Comparison of ENCODE assay signal across 13 cellular contexts in the genomic region with DNA sequence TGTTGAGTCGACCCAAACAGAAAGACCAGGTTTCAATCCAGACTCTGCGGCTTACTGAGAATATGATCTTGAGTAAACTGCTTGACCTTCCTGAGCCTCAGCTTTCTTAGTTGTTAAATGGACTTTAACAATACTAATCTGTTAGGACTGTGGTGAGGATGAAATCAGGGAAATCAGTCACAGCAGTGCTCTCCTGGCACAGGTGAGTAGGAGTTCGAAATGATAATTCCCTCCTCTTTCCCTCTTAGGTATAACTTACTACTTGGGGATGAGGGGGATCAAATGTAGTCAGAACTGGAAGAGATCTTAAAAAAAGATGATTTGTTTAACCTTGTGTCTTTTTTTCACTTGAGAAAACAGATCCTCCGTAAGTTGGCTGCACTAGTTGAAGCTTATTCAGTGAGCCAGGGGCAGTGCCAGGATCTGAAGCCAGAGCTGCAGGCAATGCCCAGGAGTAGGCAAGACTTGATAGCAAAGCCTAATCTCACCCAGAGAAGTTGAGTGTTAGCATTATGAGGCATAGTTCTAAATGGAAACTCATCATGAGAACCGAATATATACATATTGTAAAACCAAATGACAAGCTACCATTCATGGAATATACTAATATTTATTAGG. TPM values are rescaled to one million over a fixed set of nuclear protein-coding genes. Genes with fewer than 3 reads are reported as not detected.
A peak's percentile ranks its signal among the peaks of the same experiment; 100 is the strongest.
DNase-seq lines count a peak whose midpoint lies in the region; ATAC-seq, FAIRE-seq and TF ChIP-seq lines count a peak whose summit lies in the region.
"Had no signal": no experiment of that assay in that cellular context is flagged by ENCODE, and none has a peak within 500 bp of the region (broad histone marks: within the 10 kb centered on the region; RNA-seq: fewer than 3 reads in every experiment).

No MANE protein-coding gene starts in this region.

- ATAC-seq in HepG2 (no peak), GM21526 (IDR thresholded peaks at IDR 0.05; ENCODE audit: low FRiP score, unreplicated experiment) (no peak)
- ATAC-seq: activated T-cell treated with anti-CD3 and anti-CD28 coated beads, Interleukin-2, amount 50 U/mL, for 72 hours had no signal

- no peak for TF ChIP-seq EP300 in HepG2 (IDR thresholded peaks at IDR 0.05; ENCODE audit: low read depth in 2 of 2, low read length in 2 of 2)
- no peak for TF ChIP-seq EP300 in HepG2 (CRISPR knock-in tag; IDR thresholded peaks at IDR 0.05; ENCODE audit: borderline replicate concordance)

- H3K9me2 ChIP-seq in GM23248 (ENCODE audit: insufficient read depth): no peaks in the 10 kb centered on the region

- BruUV-seq in HepG2 (replicated peaks; lab: Mats Ljungman, UMichigan): TSS peak; percentile 33

- H3K27me3 ChIP-seq in GM23248 (replicated peaks; ENCODE audit: insufficient read depth): no peaks in the 10 kb centered on the region
- H3K27me3 ChIP-seq in dorsolateral prefrontal cortex: no peaks in the 10 kb centered on the region
- no peaks in the 10 kb centered on the region; a peak in 1 of 5 replicates for H3K27me3 ChIP-seq in HepG2 (ENCODE audit: control insufficient read depth in 1 of 2, insufficient read depth in 2 of 2, low read length in 2 of 2)
- H3K27me3 ChIP-seq in smooth muscle cell (ENCODE audit: low read depth): no peaks in the 10 kb centered on the region

- intact Hi-C loops in dorsolateral prefrontal cortex (cut with DNase I): loop anchor here in 1 of 2 donors (10.0 kb wide), 2 partner anchors 110 to 160 kb away; no protein-coding TSS in a partner anchor
- intact Hi-C loops in HepG2 (cut with micrococcal nuclease; ENCODE audit: unreplicated experiment): no loop called here

- no peak for TF ChIP-seq RAD21 in HepG2 (CRISPR knock-in tag; IDR thresholded peaks at IDR 0.05)

- CTCF ChIA-PET in HepG2 (lab: Yijun Ruan, JAX; ENCODE audit: low intra/inter-chr PET ratio, low total read pairs): no interaction called here

- no peak for FAIRE-seq in HepG2 (lab: Jason Lieb, UNC)

- H3K36me3 ChIP-seq in GM23248 (ENCODE audit: low read depth) (peaks cover 6% of the 10 kb centered on the region; the same call in 1 of the 2 replicates), HepG2 (replicated peaks in 1 of 2; ENCODE audit: control insufficient read depth in 1 of 2, insufficient read depth in 2 of 2, low read length in 2 of 2) (no peaks in the 10 kb centered on the region), smooth muscle cell (ENCODE audit: low read depth) (no peaks in the 10 kb centered on the region)

- H3F3A ChIP-seq in GM23248 (ENCODE audit: insufficient read depth) (peaks cover 36% of the 10 kb centered on the region), smooth muscle cell (ENCODE audit: low read depth) (no peaks in the 10 kb centered on the region)

- 53 to 55% methylated on average over 5 of the region's 5 CpGs for WGBS in GM23248 (ENCODE audit: low coverage in 1 of 2, low lambda C conversion rate in 2 of 2, missing lambda C conversion rate in 2 of 2), 2 experiments
- 78% methylated on average over 5 of the region's 5 CpGs for WGBS in HepG2 (ENCODE audit: low lambda C conversion rate)
- 87% methylated on average over 5 of the region's 5 CpGs for WGBS in smooth muscle cell (ENCODE audit: low lambda C conversion rate)

- no peak overlapping the region for H3K27ac ChIP-seq in GM23248
- peak overlapping the region in 56 of 59 donors; percentile 4 to 99 (median 98) for H3K27ac ChIP-seq in dorsolateral prefrontal cortex
- no peak overlapping the region for H3K27ac ChIP-seq in HepG2 (ENCODE audit: extremely low read length, insufficient read depth, low read length)
- peak overlapping the region; percentile 98 for H3K27ac ChIP-seq in smooth muscle cell (ENCODE audit: low read depth)
- H3K27ac ChIP-seq: VCaP had no signal

- H3K9me3 ChIP-seq in GM23248 (ENCODE audit: low read depth) (no peaks in the 10 kb centered on the region), HepG2 (ENCODE audit: low read length) (no peaks in the 10 kb centered on the region), smooth muscle cell (replicated peaks; ENCODE audit: low read depth) (no peaks in the 10 kb centered on the region)

- H3K4me3 ChIP-seq in GM23248 (peak overlapping the region; percentile 83), dorsolateral prefrontal cortex (peak overlapping the region in 57 of 59 donors; percentile 62 to 96 (median 89)), HepG2 (replicated peaks in 1 of 3; ENCODE audit: insufficient read depth in 1 of 3, low read depth in 2 of 3, low read length in 3 of 3) (peak overlapping the region; percentile 79 to 84 (median 82)), smooth muscle cell (peak overlapping the region; percentile 75)

- H3K4me1 ChIP-seq in GM23248 (ENCODE audit: insufficient read depth): peaks cover 40% of the 10 kb centered on the region
- peaks cover 63% of the 10 kb centered on the region for H3K4me1 ChIP-seq in HepG2 (ENCODE audit: insufficient read depth, low read length)
- peaks cover 6% of the 10 kb centered on the region for H3K4me1 ChIP-seq in smooth muscle cell (ENCODE audit: low read depth)

- H4K20me1 ChIP-seq in GM23248 (ENCODE audit: insufficient read depth): no peaks in the 10 kb centered on the region
- no peaks in the 10 kb centered on the region for H4K20me1 ChIP-seq in HepG2 (ENCODE audit: insufficient read depth, low read length)
- no peaks in the 10 kb centered on the region for H4K20me1 ChIP-seq in smooth muscle cell (ENCODE audit: low read depth)

- peaks cover 80% of the 10 kb centered on the region for H3K79me2 ChIP-seq in GM23248 (ENCODE audit: insufficient read depth)
- H3K79me2 ChIP-seq in HepG2 (ENCODE audit: insufficient read depth, low read length): peaks cover 44% of the 10 kb centered on the region
- peaks cover 43% of the 10 kb centered on the region for H3K79me2 ChIP-seq in smooth muscle cell (ENCODE audit: low read depth)

- H3K4me2 ChIP-seq in GM23248 (ENCODE audit: unreplicated experiment): peak overlapping the region; percentile 100
- H3K4me2 ChIP-seq in HepG2 (ENCODE audit: low read depth, low read length): peak overlapping the region; percentile 81
- peak overlapping the region; percentile 97 for H3K4me2 ChIP-seq in smooth muscle cell

- TF ChIP-seq CTCF in dorsolateral prefrontal cortex (IDR thresholded peaks at IDR 0.05 in 54 of 56, conservative IDR thresholded peaks at IDR 0.05 in 2 of 56; ENCODE audit: low read depth in 1 of 56, partially characterized antibody in 56 of 56): no peak
- TF ChIP-seq CTCF in HepG2 (CRISPR knock-in tag; IDR thresholded peaks at IDR 0.05): no peak
- TF ChIP-seq CTCF in smooth muscle cell (IDR thresholded peaks at IDR 0.05; ENCODE audit: borderline replicate concordance, insufficient read depth, poor library complexity, severe bottlenecking): no peak

- in situ Hi-C loops in GM23248 (cut with MboI): no loop called here
- in situ Hi-C loops in HepG2 (cut with HindIII; ENCODE audit: extremely low pct_ligation_motif_present, low pct_unique_long_range_greater_than_20kb): no loop called here

- peak overlapping the region; percentile 93 for H3K9ac ChIP-seq in GM23248
- H3K9ac ChIP-seq in HepG2 (ENCODE audit: insufficient read depth, low read depth, low read length): peak overlapping the region; percentile 95
- peak overlapping the region; percentile 95 for H3K9ac ChIP-seq in smooth muscle cell (ENCODE audit: low read depth)

- POLR2A ChIA-PET in HepG2 (lab: Yijun Ruan, JAX): interaction anchor here (0.9 kb wide), 1 partner anchor 20 kb away, joined by 3 read pairs; no protein-coding TSS in a partner anchor

- no peak for DNase-seq in GM23248
- DNase-seq in dorsolateral prefrontal cortex: peak in 5 of 10 donors; percentile 42 to 51 (median 43)
- no peak for DNase-seq in HepG2 (ENCODE audit: low spot score)
- no peak for DNase-seq in smooth muscle cell (lab: John Stamatoyannopoulos, UW; ENCODE audit: unreplicated experiment)
- no peak for DNase-seq in DMS79 (lab: John Stamatoyannopoulos, UW)
- DNase-seq in HuH-7 (ENCODE audit: low spot score): no peak
- DNase-seq in NCI-H2081 treated with DMSO at 0.1 percent for 48 hours (lab: John Stamatoyannopoulos, UW): no peak
- DNase-seq: activated T-cell treated with anti-CD3 and anti-CD28 coated beads, Interleukin-2, amount 50 U/mL, for 72 hours; glutamatergic neuron; HCEC 1CT; SHP77 had no signal

- H2AFZ ChIP-seq in GM23248 (no peak overlapping the region; the same call in 1 of the 2 replicates), HepG2 (ENCODE audit: low read length) (no peak overlapping the region), smooth muscle cell (ENCODE audit: low read depth) (no peak overlapping the region)

- TF ChIP-seq POLR2A in HepG2 (IDR thresholded peaks at IDR 0.05; ENCODE audit: insufficient read depth in 1 of 2, low read depth in 2 of 2, low read length in 2 of 2): no peak

TF ChIP-seq in HepG2, 621 proteins besides CTCF, POLR2A, EP300 and RAD21 (continues in another document):
- TF ChIP-seq ZNF263 (CRISPR knock-in tag; IDR thresholded peaks at IDR 0.05) (peak; percentile 79), SMC3 (IDR thresholded peaks at IDR 0.05; ENCODE audit: low read length) (no peak)

RNA-seq across cellular contexts. Expression of gene MAGI2, which starts 1.8 kb away (rescaled TPM):
- 4.1 and 8.1 TPM in 2 replicates for total RNA-seq in GM23248 (2014; rRNA removed; shearing (Covaris generic))
- polyA plus RNA-seq in GM23248 (2016; fragmentation: Nextera tagmentation; extraction: Ambion mirVana) (2.2 and 3.5 TPM in 2 replicates), HepG2 (2011; rRNA removed) (1.5 and 1.6 TPM in 2 replicates), smooth muscle cell (3.4 and 5.7 TPM in 2 replicates)
- total RNA-seq in dorsolateral prefrontal cortex (100 to 1,000 TPM; 157 to 311 (median 217) TPM), HepG2 (2016; rRNA removed; fragmentation: Illumina TruSeq; extraction: Trizol) (1.1 and 3.8 TPM in 2 replicates), smooth muscle cell (9.1 and 10.7 TPM in 2 replicates)
- total RNA-seq in HepG2 (2016; cell fraction: cytosol; rRNA removed; fragmentation: Illumina TruSeq; extraction: Trizol; ENCODE audit: low read depth): 1.1 and 2.1 TPM in 2 replicates
- 0.65 and 3.4 TPM in 2 replicates for total RNA-seq in HepG2 (2016; cell fraction: insoluble cytoplasmic fraction; rRNA removed; fragmentation: Illumina TruSeq; extraction: Trizol)
- 0.65 and 0.90 TPM in 2 replicates for total RNA-seq in HepG2 (2016; cell fraction: membrane; rRNA removed; fragmentation: Illumina TruSeq; extraction: Trizol)
- total RNA-seq in HepG2 (2016; cell fraction: nucleus; rRNA removed; fragmentation: Illumina TruSeq; extraction: Trizol): 20.6 and 20.9 TPM in 2 replicates
- 0.38 and 0.53 TPM in 2 replicates for polyA plus RNA-seq in HepG2 (2011; cell fraction: cytosol; rRNA removed)
- polyA plus RNA-seq in HepG2 (2011; cell fraction: nucleus; rRNA removed): 7.0 and 7.5 TPM in 2 replicates
- polyA plus RNA-seq in HepG2 (2012): 2.3 and 2.4 TPM in 2 replicates
- polyA plus RNA-seq in HepG2 (2016; cell fraction: cytosol; fragmentation: Illumina TruSeq; extraction: Trizol; ENCODE audit: low read depth): 0.12 and 0.24 TPM in 2 replicates
- polyA plus RNA-seq in HepG2 (2016; cell fraction: insoluble cytoplasmic fraction; fragmentation: Illumina TruSeq; extraction: Trizol; ENCODE audit: low read depth): 0.50 and 0.87 TPM in 2 replicates
- 0.22 and 0.26 TPM in 2 replicates for polyA plus RNA-seq in HepG2 (2016; cell fraction: membrane; fragmentation: Illumina TruSeq; extraction: Trizol; ENCODE audit: low read depth)
- polyA plus RNA-seq in HepG2 (2016; cell fraction: nucleus; fragmentation: Illumina TruSeq; extraction: Trizol; ENCODE audit: insufficient read depth, low read depth): 1.8 and 3.0 TPM in 2 replicates
- 10.6 TPM in 1 of 2 replicates, not detected in the other for polyA minus RNA-seq in HepG2 (2011; rRNA and poly(A)+ RNA removed; ENCODE audit: low replicate concordance)
- 1.8 and 2.8 TPM in 2 replicates for polyA minus RNA-seq in HepG2 (2011; cell fraction: cytosol; rRNA and poly(A)+ RNA removed)
- 162 and 170 TPM in 2 replicates for polyA minus RNA-seq in HepG2 (2011; cell fraction: nucleus; rRNA and poly(A)+ RNA removed)

Comparison
In these comparisons a context has a peak if more than half of its experiments do, and no peak if none do; other contexts are left out.
1. H3K27ac ChIP-seq: peak in dorsolateral prefrontal cortex (56 of 59) and smooth muscle cell (single experiment); none in GM23248 (single experiment) and HepG2 (single experiment).
2. RNA of gene MAGI2, which starts 1.8 kb away (total RNA-seq): 157 to 311 TPM in dorsolateral prefrontal cortex; 9.1 to 10.7 TPM in smooth muscle cell, 4.1 to 8.1 TPM in GM23248 and 0.65 to 20.9 TPM in HepG2; every median in the first group is over 4 times any median in the second.
3. Peak in every context shown above with its lines, with median percentiles within 50 percentile points of each other: H3K4me2 ChIP-seq, H3K4me3 ChIP-seq and H3K9ac ChIP-seq.